Comparison of ENCODE assay signal across 29 cellular contexts in genomic region chr6:107962723-107963122, GRCh38.
"Had no signal": no experiment of that assay in that cellular context is flagged by ENCODE, and none has a peak within 500 bp of the region (broad histone marks: within the 10 kb centered on the region; RNA-seq: fewer than 3 reads in every experiment).

No MANE protein-coding gene starts in this region.

- H3K4me1 Mint-ChIP-seq: nephron progenitor cell had no signal

- FAIRE-seq: small intestine, urothelium cell line had no signal

- H3K9me3 ChIP-seq: ovary, psoas muscle, right lobe of liver, sigmoid colon, stomach, thoracic aorta, thyroid gland, tibial nerve, upper lobe of left lung, vagina had no signal

- H3K4me3 Mint-ChIP-seq: natural killer cell treated with Interleukin-12 subunit alpha and Interleukin-12 subunit beta and Interleukin-15 and Interleukin-18, amount 100 ng/mL, for 72 hours; nephron progenitor cell; neural progenitor cell; stimulated activated effector memory CD8-positive, alpha-beta T cell treated with anti-CD3 and anti-CD28 coated beads, Interleukin-12 subunit alpha, Interleukin-12 subunit beta, amount 100 ng/mL, for 72 hours; stimulated activated naive B cell treated with anti-CD40 and anti-IgM and Interleukin-4, amounts not matched to agents 10 μg/mL and 1 μg/mL and 100 μg/mL, for 72 hours; stimulated activated naive CD8-positive, alpha-beta T cell treated with anti-CD3 and anti-CD28 coated beads, Interleukin-15, Interleukin-2, amounts not matched to agents 100 ng/mL and 50 ng/mL, for 24 hours had no signal

- H3K27ac Mint-ChIP-seq: natural killer cell treated with Interleukin-12 subunit alpha and Interleukin-12 subunit beta and Interleukin-15 and Interleukin-18, amount 100 ng/mL, for 72 hours; nephron progenitor cell; neural progenitor cell; progenitor cell of endocrine pancreas; stimulated activated effector memory CD8-positive, alpha-beta T cell treated with anti-CD3 and anti-CD28 coated beads, Interleukin-12 subunit alpha, Interleukin-12 subunit beta, amount 100 ng/mL, for 72 hours; stimulated activated naive CD8-positive, alpha-beta T cell treated with anti-CD3 and anti-CD28 coated beads, Interleukin-15, Interleukin-2, amounts not matched to agents 100 ng/mL and 50 ng/mL, for 24 hours had no signal

- H3K4me2 ChIP-seq: neural progenitor cell had no signal

- H3K36me3 ChIP-seq: neural progenitor cell, ovary, right lobe of liver, sigmoid colon, stomach, thoracic aorta, thyroid gland, tibial nerve, upper lobe of left lung, vagina had no signal

- H3K4me1 ChIP-seq: neural progenitor cell, psoas muscle, right lobe of liver, thyroid gland, vagina had no signal

- H3K4me3 ChIP-seq: neural progenitor cell, ovary, psoas muscle, right lobe of liver, sigmoid colon, stomach, thoracic aorta, thyroid gland, tibial nerve, upper lobe of left lung, vagina had no signal

- H3K9me3 Mint-ChIP-seq: natural killer cell treated with Interleukin-12 subunit alpha and Interleukin-12 subunit beta and Interleukin-15 and Interleukin-18, amount 100 ng/mL, for 72 hours; stimulated activated effector memory CD8-positive, alpha-beta T cell treated with anti-CD3 and anti-CD28 coated beads, Interleukin-12 subunit alpha, Interleukin-12 subunit beta, amount 100 ng/mL, for 72 hours; stimulated activated naive B cell treated with anti-CD40 and anti-IgM and Interleukin-4, amounts not matched to agents 10 μg/mL and 1 μg/mL and 100 μg/mL, for 72 hours; stimulated activated naive CD8-positive, alpha-beta T cell treated with anti-CD3 and anti-CD28 coated beads, Interleukin-15, Interleukin-2, amounts not matched to agents 100 ng/mL and 50 ng/mL, for 24 hours had no signal

- H3K36me3 Mint-ChIP-seq: natural killer cell treated with Interleukin-12 subunit alpha and Interleukin-12 subunit beta and Interleukin-15 and Interleukin-18, amount 100 ng/mL, for 72 hours; neural progenitor cell; stimulated activated naive B cell treated with anti-CD40 and anti-IgM and Interleukin-4, amounts not matched to agents 10 μg/mL and 1 μg/mL and 100 μg/mL, for 72 hours had no signal

- H3K27me3 Mint-ChIP-seq: natural killer cell treated with Interleukin-12 subunit alpha and Interleukin-12 subunit beta and Interleukin-15 and Interleukin-18, amount 100 ng/mL, for 72 hours; stimulated activated naive B cell treated with anti-CD40 and anti-IgM and Interleukin-4, amounts not matched to agents 10 μg/mL and 1 μg/mL and 100 μg/mL, for 72 hours; stimulated activated naive CD8-positive, alpha-beta T cell treated with anti-CD3 and anti-CD28 coated beads, Interleukin-15, Interleukin-2, amounts not matched to agents 100 ng/mL and 50 ng/mL, for 24 hours had no signal

- H3K27me3 ChIP-seq: ovary, right lobe of liver, sigmoid colon, stomach, thyroid gland, tibial nerve, upper lobe of left lung, vagina had no signal

- H3K79me2 ChIP-seq: parathyroid adenoma had no signal

- H3K27ac ChIP-seq: neural progenitor cell, ovary, parathyroid adenoma, psoas muscle, right lobe of liver, sigmoid colon, stomach, thoracic aorta, thyroid gland, tibial nerve, upper lobe of left lung, vagina had no signal

- ATAC-seq: natural killer cell treated with Interleukin-12 subunit alpha and Interleukin-12 subunit beta and Interleukin-15 and Interleukin-18, amount 100 ng/mL, for 72 hours; psoas muscle; right cardiac atrium; right lobe of liver; stimulated activated effector memory CD8-positive, alpha-beta T cell treated with anti-CD3 and anti-CD28 coated beads, Interleukin-12 subunit alpha, Interleukin-12 subunit beta, amount 100 ng/mL, for 72 hours; stimulated activated naive B cell treated with anti-CD40 and anti-IgM and Interleukin-4, amounts not matched to agents 10 μg/mL and 1 μg/mL and 100 μg/mL, for 72 hours had no signal

- DNase-seq: nephron progenitor cell; occipital lobe; ovary; posterior cingulate gyrus; psoas muscle; right cardiac atrium; right lobe of liver; sigmoid colon; small intestine; stimulated activated CD4-positive, alpha-beta T cell treated with anti-CD3 and anti-CD28 coated beads, Interleukin-15, amount 100 ng/mL, for 24 hours; stimulated activated CD4-positive, alpha-beta T cell treated with anti-CD3 and anti-CD28 coated beads, Interleukin-2, amount 100 ng/mL, for 24 hours; stimulated activated CD4-positive, alpha-beta T cell treated with anti-CD3 and anti-CD28 coated beads, Interleukin-2, amount 100 ng/mL, for 48 hours; stimulated activated CD4-positive, alpha-beta T cell treated with anti-CD3 and anti-CD28 coated beads, Interleukin-4, amount 100 ng/mL, for 24 hours; stimulated activated naive B cell treated with anti-CD40 and anti-IgM and Interleukin-4, amounts not matched to agents 10 μg/mL and 1 μg/mL and 100 μg/mL, for 72 hours; stimulated activated naive CD4-positive, alpha-beta T cell treated with Interleukin-2 at 50 U/mL for 16 hours; stomach; thyroid gland; trophoblast cell; upper lobe of left lung had no signal

- H2AFZ ChIP-seq: neural progenitor cell, parathyroid adenoma had no signal

- H3K9ac ChIP-seq: neural progenitor cell, parathyroid adenoma had no signal
